In the genomic region with DNA sequence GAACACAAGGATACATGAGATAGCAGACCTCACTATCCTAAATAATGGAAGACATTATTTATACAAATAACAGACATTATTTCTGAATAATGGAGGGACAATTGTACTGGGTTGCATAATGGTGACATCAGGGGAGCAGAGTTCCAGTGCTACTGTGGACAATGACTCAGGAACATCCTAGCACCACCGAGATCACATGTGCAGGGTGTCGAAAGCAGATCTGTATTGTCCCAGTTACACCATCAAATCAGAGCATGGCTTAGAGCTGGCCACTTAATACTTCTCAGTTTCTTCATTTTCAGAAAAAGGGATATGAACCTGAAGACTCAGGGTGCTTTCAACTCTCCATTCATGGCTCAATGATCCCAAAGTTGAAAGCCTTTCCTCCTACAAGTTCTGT, we compare ENCODE assay signal across 1 cellular context.
A peak's percentile ranks its signal among the peaks of the same experiment; 100 is the strongest.
TF ChIP-seq lines count a peak whose summit lies in the region.

No MANE protein-coding gene starts in this region.

TF ChIP-seq in HepG2, 621 proteins besides CTCF, POLR2A, EP300 and RAD21:
- TF ChIP-seq FOSL2 (CRISPR knock-in tag; IDR thresholded peaks at IDR 0.05) (peak; percentile 39; the same call in 1 of the 2 replicates), SOX5 (CRISPR knock-in tag; IDR thresholded peaks at IDR 0.05; ENCODE audit: borderline replicate concordance) (0 out of 2 replicates have a peak, but pooled peaks have one; percentile 24), ZNF230 (CRISPR knock-in tag; IDR thresholded peaks at IDR 0.05) (no peak), THAP11 (CRISPR knock-in tag; IDR thresholded peaks at IDR 0.05) (no peak), SSRP1 (CRISPR knock-in tag; IDR thresholded peaks at IDR 0.05) (no peak), ZNF883 (CRISPR knock-in tag; IDR thresholded peaks at IDR 0.05; ENCODE audit: not compliant biosample characterization) (no peak), ATF7 (IDR thresholded peaks at IDR 0.05) (no peak), ATF7 (CRISPR knock-in tag; IDR thresholded peaks at IDR 0.05) (no peak), NR3C1 (CRISPR knock-in tag; IDR thresholded peaks at IDR 0.05) (no peak), ZBTB8A (CRISPR knock-in tag; IDR thresholded peaks at IDR 0.05; ENCODE audit: borderline replicate concordance, low read depth) (no peak), ZBTB46 (CRISPR knock-in tag; IDR thresholded peaks at IDR 0.05; ENCODE audit: borderline replicate concordance) (no peak)
- TF ChIP-seq, protein P1, sequence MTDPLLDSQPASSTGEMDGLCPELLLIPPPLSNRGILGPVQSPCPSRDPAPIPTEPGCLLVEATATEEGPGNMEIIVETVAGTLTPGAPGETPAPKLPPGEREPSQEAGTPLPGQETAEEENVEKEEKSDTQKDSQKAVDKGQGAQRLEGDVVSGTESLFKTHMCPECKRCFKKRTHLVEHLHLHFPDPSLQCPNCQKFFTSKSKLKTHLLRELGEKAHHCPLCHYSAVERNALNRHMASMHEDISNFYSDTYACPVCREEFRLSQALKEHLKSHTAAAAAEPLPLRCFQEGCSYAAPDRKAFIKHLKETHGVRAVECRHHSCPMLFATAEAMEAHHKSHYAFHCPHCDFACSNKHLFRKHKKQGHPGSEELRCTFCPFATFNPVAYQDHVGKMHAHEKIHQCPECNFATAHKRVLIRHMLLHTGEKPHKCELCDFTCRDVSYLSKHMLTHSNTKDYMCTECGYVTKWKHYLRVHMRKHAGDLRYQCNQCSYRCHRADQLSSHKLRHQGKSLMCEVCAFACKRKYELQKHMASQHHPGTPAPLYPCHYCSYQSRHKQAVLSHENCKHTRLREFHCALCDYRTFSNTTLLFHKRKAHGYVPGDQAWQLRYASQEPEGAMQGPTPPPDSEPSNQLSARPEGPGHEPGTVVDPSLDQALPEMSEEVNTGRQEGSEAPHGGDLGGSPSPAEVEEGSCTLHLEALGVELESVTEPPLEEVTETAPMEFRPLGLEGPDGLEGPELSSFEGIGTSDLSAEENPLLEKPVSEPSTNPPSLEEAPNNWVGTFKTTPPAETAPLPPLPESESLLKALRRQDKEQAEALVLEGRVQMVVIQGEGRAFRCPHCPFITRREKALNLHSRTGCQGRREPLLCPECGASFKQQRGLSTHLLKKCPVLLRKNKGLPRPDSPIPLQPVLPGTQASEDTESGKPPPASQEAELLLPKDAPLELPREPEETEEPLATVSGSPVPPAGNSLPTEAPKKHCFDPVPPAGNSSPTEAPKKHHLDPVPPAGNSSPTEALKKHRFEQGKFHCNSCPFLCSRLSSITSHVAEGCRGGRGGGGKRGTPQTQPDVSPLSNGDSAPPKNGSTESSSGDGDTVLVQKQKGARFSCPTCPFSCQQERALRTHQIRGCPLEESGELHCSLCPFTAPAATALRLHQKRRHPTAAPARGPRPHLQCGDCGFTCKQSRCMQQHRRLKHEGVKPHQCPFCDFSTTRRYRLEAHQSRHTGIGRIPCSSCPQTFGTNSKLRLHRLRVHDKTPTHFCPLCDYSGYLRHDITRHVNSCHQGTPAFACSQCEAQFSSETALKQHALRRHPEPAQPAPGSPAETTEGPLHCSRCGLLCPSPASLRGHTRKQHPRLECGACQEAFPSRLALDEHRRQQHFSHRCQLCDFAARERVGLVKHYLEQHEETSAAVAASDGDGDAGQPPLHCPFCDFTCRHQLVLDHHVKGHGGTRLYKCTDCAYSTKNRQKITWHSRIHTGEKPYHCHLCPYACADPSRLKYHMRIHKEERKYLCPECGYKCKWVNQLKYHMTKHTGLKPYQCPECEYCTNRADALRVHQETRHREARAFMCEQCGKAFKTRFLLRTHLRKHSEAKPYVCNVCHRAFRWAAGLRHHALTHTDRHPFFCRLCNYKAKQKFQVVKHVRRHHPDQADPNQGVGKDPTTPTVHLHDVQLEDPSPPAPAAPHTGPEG (CRISPR knock-in tag; IDR thresholded peaks at IDR 0.05), result no peak
- TF ChIP-seq, protein P2, sequence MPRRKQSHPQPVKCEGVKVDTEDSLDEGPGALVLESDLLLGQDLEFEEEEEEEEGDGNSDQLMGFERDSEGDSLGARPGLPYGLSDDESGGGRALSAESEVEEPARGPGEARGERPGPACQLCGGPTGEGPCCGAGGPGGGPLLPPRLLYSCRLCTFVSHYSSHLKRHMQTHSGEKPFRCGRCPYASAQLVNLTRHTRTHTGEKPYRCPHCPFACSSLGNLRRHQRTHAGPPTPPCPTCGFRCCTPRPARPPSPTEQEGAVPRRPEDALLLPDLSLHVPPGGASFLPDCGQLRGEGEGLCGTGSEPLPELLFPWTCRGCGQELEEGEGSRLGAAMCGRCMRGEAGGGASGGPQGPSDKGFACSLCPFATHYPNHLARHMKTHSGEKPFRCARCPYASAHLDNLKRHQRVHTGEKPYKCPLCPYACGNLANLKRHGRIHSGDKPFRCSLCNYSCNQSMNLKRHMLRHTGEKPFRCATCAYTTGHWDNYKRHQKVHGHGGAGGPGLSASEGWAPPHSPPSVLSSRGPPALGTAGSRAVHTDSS (CRISPR knock-in tag; conservative IDR thresholded peaks at IDR 0.05), result no peak
